8 cellular contexts compared by ENCODE assay signal in genomic region chr2:38376346-38376682, GRCh38. TPM values are rescaled to one million over a fixed set of nuclear protein-coding genes. Genes with fewer than 3 reads are reported as not detected.
A peak's percentile ranks its signal among the peaks of the same experiment; 100 is the strongest.
DNase-seq lines count a peak whose midpoint lies in the region; ATAC-seq, FAIRE-seq and TF ChIP-seq lines count a peak whose summit lies in the region.

No MANE protein-coding gene starts in this region.

- no peak for TF ChIP-seq CTCF in prostate gland (IDR thresholded peaks at IDR 0.05)

- no peaks in the 10 kb centered on the region for H3K36me3 ChIP-seq in prostate gland

- no peaks in the 10 kb centered on the region for H3K27me3 ChIP-seq in prostate gland (replicated peaks; ENCODE audit: insufficient read depth)

- TF ChIP-seq POLR2A in prostate gland (IDR thresholded peaks at IDR 0.05), result no peak

- H3K4me1 ChIP-seq in prostate gland (replicated peaks), result no peaks in the 10 kb centered on the region

- whole genome bisulfite sequencing in adipose tissue, 3 donors, result 0 to 1% (median 0%) methylated on average over 23 of the region's 23 CpGs
- 3% methylated on average over 21 of the region's 23 CpGs for WGBS in prostate gland

- intact Hi-C loops in left cardiac atrium (cut with DNase I), result no loop called here
- intact Hi-C loops in prostate gland (cut with DNase I), result loop anchor here (2.0 to 10.0 kb wide), 3 partner anchors 90 to 221 kb away; no protein-coding TSS in a partner anchor

- no peaks in the 10 kb centered on the region for H3K9me3 ChIP-seq in prostate gland

- H3K27ac ChIP-seq in adipose tissue (ENCODE audit: low read depth, low read length) (peak overlapping the region; percentile 80), prostate gland (peak overlapping the region; percentile 95 to 99)

- ATAC-seq in GM21423 (IDR thresholded peaks at IDR 0.05; ENCODE audit: unreplicated experiment) (peak; percentile 26), left cardiac atrium (peak; percentile 8 to 14)

- DNase-seq in Daoy (ENCODE audit: low read depth), result peak; percentile 78
- DNase-seq in HTR-8/SVneo (ENCODE audit: insufficient read length, low spot score), result peak; percentile 77
- DNase-seq in RPMI8226, result peak; percentile 83
- no peak for DNase-seq in left cardiac atrium
- DNase-seq in prostate gland (ENCODE audit: low spot score), result peak; percentile 61
- DNase-seq in kidney glomerular epithelial cell (lab: John Stamatoyannopoulos, UW), result no peak

- no peak for FAIRE-seq in HTR-8/SVneo (lab: Jason Lieb, UNC)

- H3K4me3 ChIP-seq in prostate gland, result peak overlapping the region; percentile 87 to 99

RNA-seq across cellular contexts. Expression of gene ATL2, which starts 0.8 kb away (rescaled TPM):
- total RNA-seq in Daoy (2014; rRNA removed; shearing (Covaris generic)), result 132 and 169 TPM in 2 replicates
- 10 to 100 TPM; 12.8 to 31.2 (median 13.0) TPM for polyA plus RNA-seq in adipose tissue
- 10 to 100 TPM; 34.8 to 55.7 TPM for total RNA-seq in left cardiac atrium
- total RNA-seq in prostate gland, result 10 to 100 TPM; 70.9 to 88.7 TPM

Comparison
In these comparisons a context has a peak if more than half of its experiments do, and no peak if none do; other contexts are left out.
1. DNase-seq: peak in Daoy (single experiment), HTR-8/SVneo (single experiment), RPMI8226 (single experiment) and prostate gland (single experiment); none in left cardiac atrium (single experiment) and kidney glomerular epithelial cell (single experiment).